ENCODE assay signal across 10 cellular contexts in the genomic region with DNA sequence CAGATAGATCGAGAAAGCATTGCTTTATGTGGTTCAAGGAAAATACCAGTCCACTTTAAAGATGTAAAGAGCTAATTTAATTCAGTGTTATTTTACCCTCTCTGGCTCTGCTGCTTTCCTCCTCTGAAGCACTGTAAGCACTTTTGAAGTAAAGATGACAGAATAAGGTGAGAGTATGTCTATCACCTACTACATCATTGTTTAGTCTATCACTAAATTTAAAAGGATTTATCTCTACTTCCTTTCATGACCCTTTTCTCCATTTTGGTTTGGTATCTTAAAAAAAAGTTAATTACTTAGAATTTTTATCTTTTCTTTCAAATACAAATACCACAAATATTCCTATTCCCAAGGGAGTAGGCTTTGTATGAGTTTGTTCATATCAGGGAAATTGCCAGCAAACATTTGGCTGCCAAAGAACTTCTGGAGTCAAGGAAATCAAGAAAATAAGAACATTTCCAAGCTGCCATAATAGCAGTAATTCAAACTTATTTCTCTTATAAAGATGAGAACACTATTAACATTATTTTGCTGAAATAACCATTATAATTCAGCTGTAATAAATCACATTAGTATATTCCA.
DNase-seq lines count a peak whose midpoint lies in the region; ATAC-seq and TF ChIP-seq lines count a peak whose summit lies in the region.
"Had no signal": no experiment of that assay in that cellular context is flagged by ENCODE, and none has a peak within 500 bp of the region (broad histone marks: within the 10 kb centered on the region; RNA-seq: fewer than 3 reads in every experiment).

No MANE protein-coding gene starts in this region.

- no peak overlapping the region for H2BK5ac ChIP-seq in mesendoderm (ENCODE audit: low read length)

- peaks cover 61% of the 10 kb centered on the region for H3K4me1 ChIP-seq in body of pancreas
- peaks cover 7% of the 10 kb centered on the region for H3K4me1 ChIP-seq in mesendoderm (ENCODE audit: control insufficient read depth, low read depth, low read length)
- peaks cover 26 to 44% (median 33%) of the 10 kb centered on the region in 4 donors for H3K4me1 ChIP-seq in upper lobe of left lung

- TF ChIP-seq CTCF in body of pancreas (IDR thresholded peaks at IDR 0.05) (no peak), upper lobe of left lung (IDR thresholded peaks at IDR 0.05) (no peak)

- H3K4me2 ChIP-seq in mesendoderm (ENCODE audit: low read length), result no peak overlapping the region

- H3K18ac ChIP-seq in mesendoderm (ENCODE audit: low read length), result no peak overlapping the region

- H3K27ac ChIP-seq in body of pancreas (peak overlapping the region; percentile 28 to 75 (median 46)), mesendoderm (ENCODE audit: low read depth, low read length) (peak overlapping the region; percentile 39), upper lobe of left lung (peak overlapping the region; percentile 46 to 81 (median 66))

- peaks cover 15% of the 10 kb centered on the region for H3K4me1 Mint-ChIP-seq in activated naive CD4-positive, alpha-beta T cell treated with anti-CD3 and anti-CD28 coated beads, Interleukin-2, amount 50 U/mL, for 24 hours

- H3K27me3 ChIP-seq in body of pancreas, result no peaks in the 10 kb centered on the region
- H3K27me3 ChIP-seq in mesendoderm (ENCODE audit: insufficient read depth, low read length, poor library complexity), result no peaks in the 10 kb centered on the region
- no peaks in the 10 kb centered on the region for H3K27me3 ChIP-seq in upper lobe of left lung

- H3K9me3 Mint-ChIP-seq in activated naive CD4-positive, alpha-beta T cell treated with anti-CD3 and anti-CD28 coated beads, Interleukin-2, amount 50 U/mL, for 24 hours, result no peaks in the 10 kb centered on the region
- H3K9me3 Mint-ChIP-seq in activated naive CD4-positive, alpha-beta T cell treated with anti-CD3 and anti-CD28 coated beads, Interleukin-2, amount 50 U/mL, for 72 hours, result no peaks in the 10 kb centered on the region

- no peaks in the 10 kb centered on the region for H3K79me1 ChIP-seq in mesendoderm (ENCODE audit: low read length)

- no peak overlapping the region for H2BK120ac ChIP-seq in mesendoderm (ENCODE audit: low read depth, low read length)

- peak overlapping the region; percentile 86 for H3K27ac Mint-ChIP-seq in activated naive CD4-positive, alpha-beta T cell treated with anti-CD3 and anti-CD28 coated beads, Interleukin-2, amount 50 U/mL, for 24 hours
- H3K27ac Mint-ChIP-seq in activated naive CD4-positive, alpha-beta T cell treated with anti-CD3 and anti-CD28 coated beads, Interleukin-2, amount 50 U/mL, for 72 hours, result no peak overlapping the region

- H3K4me3 ChIP-seq in body of pancreas (no peak overlapping the region), mesendoderm (ENCODE audit: low read length) (no peak overlapping the region), upper lobe of left lung (peak overlapping the region in 1 of 4 donors; percentile 8)

- no peak overlapping the region for H3K56ac ChIP-seq in mesendoderm (ENCODE audit: low read length)

- H3K36me3 Mint-ChIP-seq in activated naive CD4-positive, alpha-beta T cell treated with anti-CD3 and anti-CD28 coated beads, Interleukin-2, amount 50 U/mL, for 24 hours, result peaks cover 10% of the 10 kb centered on the region
- no peaks in the 10 kb centered on the region for H3K36me3 Mint-ChIP-seq in activated naive CD4-positive, alpha-beta T cell treated with anti-CD3 and anti-CD28 coated beads, Interleukin-2, amount 50 U/mL, for 72 hours

- peak overlapping the region; percentile 33 for H3K4me3 Mint-ChIP-seq in activated naive CD4-positive, alpha-beta T cell treated with anti-CD3 and anti-CD28 coated beads, Interleukin-2, amount 50 U/mL, for 24 hours

- no peak overlapping the region for H2AK5ac ChIP-seq in mesendoderm (ENCODE audit: low read length)

- no peak for ATAC-seq in activated naive CD4-positive, alpha-beta T cell treated with anti-CD3 and anti-CD28 coated beads, Interleukin-2, amount 50 U/mL, for 72 hours
- no peak for ATAC-seq in body of pancreas
- ATAC-seq in upper lobe of left lung (ENCODE audit: low FRiP score in 2 of 2), result no peak
- ATAC-seq in GM21619 (IDR thresholded peaks at IDR 0.05; ENCODE audit: unreplicated experiment), result no peak
- ATAC-seq in HG03175 (IDR thresholded peaks at IDR 0.05; ENCODE audit: unreplicated experiment), result no peak

- no peaks in the 10 kb centered on the region for H3K79me2 ChIP-seq in mesendoderm (ENCODE audit: control insufficient read depth, insufficient read depth, low read length)

- H3K9me3 ChIP-seq in body of pancreas (no peaks in the 10 kb centered on the region), upper lobe of left lung (no peaks in the 10 kb centered on the region)

- no peak overlapping the region for H4K5ac ChIP-seq in mesendoderm (ENCODE audit: low read length)

- WGBS in body of pancreas, 2 donors, result 69 to 90% methylated on average over 1 of the region's 1 CpG
- no CpG with 5 or more reads among the region's 1 CpG for WGBS in mesendoderm (ENCODE audit: extremely low coverage, insufficient coverage, low lambda C conversion rate)
- 48 to 69% methylated on average over 1 of the region's 1 CpG for WGBS in upper lobe of left lung, 2 donors

- no peaks in the 10 kb centered on the region for H3K36me3 ChIP-seq in body of pancreas (replicated peaks in 1 of 2; ENCODE audit: insufficient read depth in 1 of 2, low read depth in 2 of 2)
- no peaks in the 10 kb centered on the region for H3K36me3 ChIP-seq in mesendoderm (ENCODE audit: control insufficient read depth, insufficient read depth, low read length)
- H3K36me3 ChIP-seq in upper lobe of left lung, result no peaks in the 10 kb centered on the region

- no peak overlapping the region for H3K4ac ChIP-seq in mesendoderm (ENCODE audit: low read depth, low read length)

- DNase-seq in activated naive CD4-positive, alpha-beta T cell treated with anti-CD3 and anti-CD28 coated beads, Interleukin-2, amount 50 U/mL, for 72 hours (ENCODE audit: low spot score in 2 of 2), result no peak
- DNase-seq in body of pancreas, result peak in 3 of 4 donors; percentile 10 to 32 (median 19)
- DNase-seq in mesendoderm, result peak; percentile 65
- no peak for DNase-seq in upper lobe of left lung
- no peak for DNase-seq in OCI-M2 (lab: John Stamatoyannopoulos, UW; ENCODE audit: unreplicated experiment)
- DNase-seq: C1 segment of cervical spinal cord, glutamatergic neuron had no signal

- TF ChIP-seq POLR2A in body of pancreas (IDR thresholded peaks at IDR 0.05) (no peak), upper lobe of left lung (IDR thresholded peaks at IDR 0.05) (no peak)

- TF ChIP-seq EP300 in upper lobe of left lung (IDR thresholded peaks at IDR 0.05), result no peak

- no peak overlapping the region for H4K8ac ChIP-seq in mesendoderm (ENCODE audit: low read depth, low read length)

- no peak overlapping the region for H3K9ac ChIP-seq in mesendoderm (ENCODE audit: low read length)

- H2BK15ac ChIP-seq in mesendoderm (replicated peaks; ENCODE audit: low read depth), result no peak overlapping the region

- intact Hi-C loops in body of pancreas (cut with DNase I), result no loop called here

- no peaks in the 10 kb centered on the region for H3K27me3 Mint-ChIP-seq in activated naive CD4-positive, alpha-beta T cell treated with anti-CD3 and anti-CD28 coated beads, Interleukin-2, amount 50 U/mL, for 24 hours

- no peak overlapping the region for H3K23ac ChIP-seq in mesendoderm (ENCODE audit: low read length)

Comparison
In these comparisons a context has a peak if more than half of its experiments do, and no peak if none do; other contexts are left out.
1. DNase-seq: peak in body of pancreas (3 of 4) and mesendoderm (single experiment); none in activated naive CD4-positive, alpha-beta T cell treated with anti-CD3 and anti-CD28 coated beads, Interleukin-2, amount 50 U/mL, for 72 hours (0 of 2), upper lobe of left lung (0 of 2) and OCI-M2 (single experiment).
2. Peak in every context shown above with its lines, with median percentiles within 50 percentile points of each other: H3K27ac ChIP-seq.